In the genomic region with DNA sequence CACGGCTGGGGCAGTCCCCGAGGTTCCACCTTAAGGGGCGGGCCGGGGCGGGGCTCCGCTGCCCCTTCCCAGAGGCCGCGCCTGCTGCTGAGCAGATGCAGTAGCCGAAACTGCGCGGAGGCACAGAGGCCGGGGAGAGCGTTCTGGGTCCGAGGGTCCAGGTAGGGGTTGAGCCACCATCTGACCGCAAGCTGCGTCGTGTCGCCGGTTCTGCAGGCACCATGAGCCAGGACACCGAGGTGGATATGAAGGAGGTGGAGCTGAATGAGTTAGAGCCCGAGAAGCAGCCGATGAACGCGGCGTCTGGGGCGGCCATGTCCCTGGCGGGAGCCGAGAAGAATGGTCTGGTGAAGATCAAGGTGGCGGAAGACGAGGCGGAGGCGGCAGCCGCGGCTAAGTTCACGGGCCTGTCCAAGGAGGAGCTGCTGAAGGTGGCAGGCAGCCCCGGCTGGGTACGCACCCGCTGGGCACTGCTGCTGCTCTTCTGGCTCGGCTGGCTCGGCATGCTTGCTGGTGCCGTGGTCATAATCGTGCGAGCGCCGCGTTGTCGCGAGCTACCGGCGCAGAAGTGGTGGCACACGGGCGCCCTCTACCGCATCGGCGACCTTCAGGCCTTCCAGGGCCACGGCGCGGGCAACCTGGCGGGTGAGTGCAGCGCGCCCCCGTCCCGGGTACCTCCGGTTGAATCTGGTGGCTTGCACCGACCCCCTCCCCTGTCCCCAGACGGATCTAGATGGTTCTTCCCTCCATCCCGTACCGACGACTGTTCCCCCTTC, we compare ENCODE assay signal across 8 cellular contexts. TPM values are rescaled to one million over a fixed set of nuclear protein-coding genes. Genes with fewer than 3 reads are reported as not detected.
DNase-seq lines count a peak whose midpoint lies in the region; TF ChIP-seq lines count a peak whose summit lies in the region.

A gene (plus strand): TSS at position 94 of the 776 bp plus-strand sequence. CDS start 128 bp downstream, at position 222.

- no peaks in the 10 kb centered on the region for H3K9me2 ChIP-seq in SK-N-SH

- peak; percentile 79 for DNase-seq in GM04504 (ENCODE audit: low read depth)
- DNase-seq in H7, result peak; percentile 96
- peak; percentile 91 for DNase-seq in M059J (ENCODE audit: low read depth)
- peak; percentile 89 for DNase-seq in SK-N-SH
- DNase-seq in activated naive CD4-positive, alpha-beta T cell treated with anti-CD3 and anti-CD28 coated beads, Interleukin-2, amount 50 U/mL, for 16 hours, result peak; percentile 88
- DNase-seq in glomerular endothelial cell (ENCODE audit: extremely low read depth, low read depth, low spot score), result no peak
- DNase-seq in osteocyte (ENCODE audit: extremely low spot score, unreplicated experiment), result peak; percentile 91

- peaks cover 46% of the 10 kb centered on the region for H3K36me3 ChIP-seq in H7 (replicated peaks; ENCODE audit: control insufficient read depth, insufficient read depth, low read length)
- peaks cover 33 to 46% of the 10 kb centered on the region in 2 experiments for H3K36me3 ChIP-seq in SK-N-SH (replicated peaks in 1 of 2; ENCODE audit: control insufficient read depth in 1 of 2, insufficient read depth in 2 of 2, low read length in 1 of 2)
- peaks cover 32% of the 10 kb centered on the region for H3K36me3 ChIP-seq in thymus (ENCODE audit: control insufficient read depth, insufficient read depth)

- 3% methylated on average over 18 of the region's 69 CpGs for WGBS in SK-N-SH (ENCODE audit: low lambda C conversion rate)
- WGBS in thymus, result under 1% methylated on average over 69 of the region's 69 CpGs

- peak within 1 kb of the TSS; percentile 99 for H3K9ac ChIP-seq in SK-N-SH

- CTCF ChIA-PET in SK-N-SH (lab: Yijun Ruan, JAX), result interaction anchor here (0.6 to 9.5 kb wide), 32 partner anchors 8 to 235 kb away, joined by 3 to 76 read pairs (median 4); a partner anchor contains a TSS

- POLR2A ChIA-PET in SK-N-SH (lab: Yijun Ruan, JAX), result interaction anchor here (0.6 to 3.3 kb wide), 13 partner anchors 9 to 209 kb away, joined by 3 to 34 read pairs (median 6); a partner anchor contains a TSS

- peaks cover 33% of the 10 kb centered on the region for H4K20me1 ChIP-seq in SK-N-SH (ENCODE audit: insufficient read depth)

- H3K27me3 ChIP-seq in H7 (ENCODE audit: control insufficient read depth, insufficient read depth, low read length) (no peaks in the 10 kb centered on the region), SK-N-SH (ENCODE audit: insufficient read depth) (no peaks in the 10 kb centered on the region), thymus (ENCODE audit: control insufficient read depth, insufficient read depth) (no peaks in the 10 kb centered on the region)

- H3K27ac ChIP-seq in SK-N-SH (ENCODE audit: low read depth in 2 of 2, low read length in 1 of 2) (peak within 1 kb of the TSS; percentile 94 to 98), thymus (ENCODE audit: low read depth) (peak within 1 kb of the TSS; percentile 99)

- peak within 1 kb of the TSS; percentile 100 for H3K4me3 Mint-ChIP-seq in osteocyte (ENCODE audit: unreplicated experiment)

- peak within 1 kb of the TSS; percentile 94 for H3K4me2 ChIP-seq in SK-N-SH

- peaks cover 45% of the 10 kb centered on the region for H3K4me1 Mint-ChIP-seq in osteocyte (ENCODE audit: unreplicated experiment)

- TF ChIP-seq CTCF in SK-N-SH (IDR thresholded peaks at IDR 0.05) (peak; percentile 67), osteocyte (IDR thresholded peaks at IDR 0.05) (peak; percentile 67)

- peaks cover 64% of the 10 kb centered on the region for H3K79me2 ChIP-seq in SK-N-SH (ENCODE audit: insufficient read depth)

- peak within 1 kb of the TSS; percentile 57; the same call in 1 of the 2 replicates for H2AFZ ChIP-seq in SK-N-SH (ENCODE audit: low read depth)

- H3K27ac Mint-ChIP-seq in osteocyte (ENCODE audit: unreplicated experiment), result peak within 1 kb of the TSS; percentile 100

- H3K36me3 Mint-ChIP-seq in osteocyte (ENCODE audit: unreplicated experiment), result peaks cover 37% of the 10 kb centered on the region

- H3F3A ChIP-seq in SK-N-SH (replicated peaks; ENCODE audit: insufficient read depth), result peaks cover 34% of the 10 kb centered on the region

- H3K4me3 ChIP-seq in H7 (ENCODE audit: insufficient read depth, low read depth, low read length) (peak within 1 kb of the TSS; percentile 100), SK-N-SH (ENCODE audit: low read depth in 2 of 2, low read length in 1 of 2) (peak within 1 kb of the TSS; percentile 82 to 91), thymus (ENCODE audit: low read length) (peak within 1 kb of the TSS; percentile 89)

- H3K9me3 Mint-ChIP-seq in osteocyte (ENCODE audit: unreplicated experiment), result no peaks in the 10 kb centered on the region

- TF ChIP-seq RAD21 in SK-N-SH (IDR thresholded peaks at IDR 0.05; ENCODE audit: low read length), result peak; percentile 57

- H3K9me3 ChIP-seq in SK-N-SH, result no peaks in the 10 kb centered on the region
- no peaks in the 10 kb centered on the region for H3K9me3 ChIP-seq in thymus (ENCODE audit: control insufficient read depth)

- H3K4me1 ChIP-seq in SK-N-SH (ENCODE audit: control insufficient read depth in 1 of 2, insufficient read depth in 2 of 2, low read depth in 1 of 2, low read length in 1 of 2) (peaks cover 32 to 44% of the 10 kb centered on the region in 2 experiments), thymus (ENCODE audit: control insufficient read depth, insufficient read depth, low read length) (peaks cover 17% of the 10 kb centered on the region)

- no peaks in the 10 kb centered on the region for H3K27me3 Mint-ChIP-seq in osteocyte (ENCODE audit: unreplicated experiment)

- no peak for TF ChIP-seq EP300 in SK-N-SH (IDR thresholded peaks at IDR 0.05; ENCODE audit: borderline replicate concordance in 1 of 2, low read depth in 1 of 2, low read length in 1 of 2)

TF ChIP-seq in SK-N-SH, 30 proteins besides CTCF, POLR2A, EP300 and RAD21 (continues in another document):
- TF ChIP-seq TCF12 (IDR thresholded peaks at IDR 0.05) (peak; percentile 27; the same call in 1 of the 2 replicates), MEF2A (IDR thresholded peaks at IDR 0.05; ENCODE audit: borderline replicate concordance, low read depth) (no peak), NFIC (IDR thresholded peaks at IDR 0.05; ENCODE audit: borderline replicate concordance) (0 out of 2 replicates have a peak, but pooled peaks have one; percentile 4), YY1 (IDR thresholded peaks at IDR 0.05; ENCODE audit: low read depth) (peak; percentile 83), CHD2 (IDR thresholded peaks at IDR 0.05; ENCODE audit: low read length, partially characterized antibody) (peak; percentile 92), MXI1 (IDR thresholded peaks at IDR 0.05; ENCODE audit: low read depth, low read length) (peak; percentile 97), RFX5 (IDR thresholded peaks at IDR 0.05; ENCODE audit: low read length) (no peak), JUND (IDR thresholded peaks at IDR 0.05) (no peak), SIN3A (IDR thresholded peaks at IDR 0.05; ENCODE audit: borderline replicate concordance, low read depth, low read length) (peak; percentile 38), RCOR1 (IDR thresholded peaks at IDR 0.05; ENCODE audit: low read length) (no peak), FOXM1 (IDR thresholded peaks at IDR 0.05; ENCODE audit: low read depth) (0 out of 2 replicates have a peak, but pooled peaks have one; percentile 19), POLR2AphosphoS5 (IDR thresholded peaks at IDR 0.05; ENCODE audit: low read depth, low read length) (peak; percentile 99)
- TF ChIP-seq, protein P1, sequence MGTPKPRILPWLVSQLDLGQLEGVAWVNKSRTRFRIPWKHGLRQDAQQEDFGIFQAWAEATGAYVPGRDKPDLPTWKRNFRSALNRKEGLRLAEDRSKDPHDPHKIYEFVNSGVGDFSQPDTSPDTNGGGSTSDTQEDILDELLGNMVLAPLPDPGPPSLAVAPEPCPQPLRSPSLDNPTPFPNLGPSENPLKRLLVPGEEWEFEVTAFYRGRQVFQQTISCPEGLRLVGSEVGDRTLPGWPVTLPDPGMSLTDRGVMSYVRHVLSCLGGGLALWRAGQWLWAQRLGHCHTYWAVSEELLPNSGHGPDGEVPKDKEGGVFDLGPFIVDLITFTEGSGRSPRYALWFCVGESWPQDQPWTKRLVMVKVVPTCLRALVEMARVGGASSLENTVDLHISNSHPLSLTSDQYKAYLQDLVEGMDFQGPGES (IDR thresholded peaks at IDR 0.05; ENCODE audit: low read depth, low read length), result no peak
- TF ChIP-seq, protein P2, sequence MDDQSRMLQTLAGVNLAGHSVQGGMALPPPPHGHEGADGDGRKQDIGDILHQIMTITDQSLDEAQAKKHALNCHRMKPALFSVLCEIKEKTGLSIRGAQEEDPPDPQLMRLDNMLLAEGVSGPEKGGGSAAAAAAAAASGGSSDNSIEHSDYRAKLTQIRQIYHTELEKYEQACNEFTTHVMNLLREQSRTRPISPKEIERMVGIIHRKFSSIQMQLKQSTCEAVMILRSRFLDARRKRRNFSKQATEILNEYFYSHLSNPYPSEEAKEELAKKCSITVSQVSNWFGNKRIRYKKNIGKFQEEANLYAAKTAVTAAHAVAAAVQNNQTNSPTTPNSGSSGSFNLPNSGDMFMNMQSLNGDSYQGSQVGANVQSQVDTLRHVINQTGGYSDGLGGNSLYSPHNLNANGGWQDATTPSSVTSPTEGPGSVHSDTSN (IDR thresholded peaks at IDR 0.05), result 0 out of 2 replicates have a peak, but pooled peaks have one; percentile 11
- TF ChIP-seq, protein P3, sequence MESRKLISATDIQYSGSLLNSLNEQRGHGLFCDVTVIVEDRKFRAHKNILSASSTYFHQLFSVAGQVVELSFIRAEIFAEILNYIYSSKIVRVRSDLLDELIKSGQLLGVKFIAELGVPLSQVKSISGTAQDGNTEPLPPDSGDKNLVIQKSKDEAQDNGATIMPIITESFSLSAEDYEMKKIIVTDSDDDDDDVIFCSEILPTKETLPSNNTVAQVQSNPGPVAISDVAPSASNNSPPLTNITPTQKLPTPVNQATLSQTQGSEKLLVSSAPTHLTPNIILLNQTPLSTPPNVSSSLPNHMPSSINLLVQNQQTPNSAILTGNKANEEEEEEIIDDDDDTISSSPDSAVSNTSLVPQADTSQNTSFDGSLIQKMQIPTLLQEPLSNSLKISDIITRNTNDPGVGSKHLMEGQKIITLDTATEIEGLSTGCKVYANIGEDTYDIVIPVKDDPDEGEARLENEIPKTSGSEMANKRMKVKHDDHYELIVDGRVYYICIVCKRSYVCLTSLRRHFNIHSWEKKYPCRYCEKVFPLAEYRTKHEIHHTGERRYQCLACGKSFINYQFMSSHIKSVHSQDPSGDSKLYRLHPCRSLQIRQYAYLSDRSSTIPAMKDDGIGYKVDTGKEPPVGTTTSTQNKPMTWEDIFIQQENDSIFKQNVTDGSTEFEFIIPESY (IDR thresholded peaks at IDR 0.05; ENCODE audit: borderline replicate concordance, low read depth), result peak; percentile 64; the same call in 1 of the 2 replicates

RNA-seq across cellular contexts. Expression of the gene that starts here (rescaled TPM):
- total RNA-seq in H7 (2014; rRNA removed; shearing (Covaris generic)), result 271 and 340 TPM in 2 replicates
- total RNA-seq in M059J (2014; rRNA removed; shearing (Covaris generic)), result 125 and 141 TPM in 2 replicates
- 212 and 308 TPM in 2 replicates for polyA plus RNA-seq in SK-N-SH (2012; rRNA removed)
- 158 and 172 TPM in 2 replicates for polyA plus RNA-seq in SK-N-SH (2012; cell fraction: cytosol; rRNA removed)
- 372 and 424 TPM in 2 replicates for polyA plus RNA-seq in SK-N-SH (2012; cell fraction: nucleus; rRNA removed)
- 128 and 157 TPM in 2 replicates for total RNA-seq in glomerular endothelial cell
- 326 and 362 TPM in 2 replicates for total RNA-seq in osteocyte
- 96.6 TPM for polyA plus RNA-seq in thymus
